ENCODE assay signal across 1 cellular context in genomic region chr6:85449818-85450577, GRCh38.
A peak's percentile ranks its signal among the peaks of the same experiment; 100 is the strongest.
TF ChIP-seq lines count a peak whose summit lies in the region.

NT5E (plus strand) TSS chr6:85450083; CDS start chr6:85450140, 57 bp downstream.

TF ChIP-seq in HepG2, 621 proteins besides CTCF, POLR2A, EP300 and RAD21 (continued from another document and continues in another):
- TF ChIP-seq RARA (CRISPR knock-in tag; IDR thresholded peaks at IDR 0.05) (peak; percentile 93), ZFX (CRISPR knock-in tag; IDR thresholded peaks at IDR 0.05; ENCODE audit: low read depth) (peak; percentile 77), HCFC1 (IDR thresholded peaks at IDR 0.05; ENCODE audit: low read depth, low read length) (no peak), HDAC2 (CRISPR knock-in tag; IDR thresholded peaks at IDR 0.05) (no peak), MTF1 (CRISPR knock-in tag; IDR thresholded peaks at IDR 0.05) (no peak), ATM (IDR thresholded peaks at IDR 0.05; ENCODE audit: borderline replicate concordance) (no peak), PRDM4 (CRISPR knock-in tag; IDR thresholded peaks at IDR 0.05; ENCODE audit: borderline replicate concordance) (no peak), CREM (IDR thresholded peaks at IDR 0.05) (no peak), CREM (CRISPR knock-in tag; IDR thresholded peaks at IDR 0.05) (no peak), MBNL3 (CRISPR knock-in tag; conservative IDR thresholded peaks at IDR 0.05) (no peak), SNRNP70 (IDR thresholded peaks at IDR 0.05; ENCODE audit: low read depth, low read length) (no peak), GTF2F1 (IDR thresholded peaks at IDR 0.05; ENCODE audit: low read length) (no peak), HNF4G (IDR thresholded peaks at IDR 0.05; ENCODE audit: borderline replicate concordance, low read depth, low read length) (no peak), HNF4G (CRISPR knock-in tag; IDR thresholded peaks at IDR 0.05; ENCODE audit: borderline replicate concordance, low read depth) (no peak), AKAP8 (CRISPR knock-in tag; IDR thresholded peaks at IDR 0.05) (peak; percentile 73; the same call in 1 of the 2 replicates), ZNF629 (CRISPR knock-in tag; conservative IDR thresholded peaks at IDR 0.05) (0 out of 2 replicates have a peak, but pooled peaks have one; percentile 15), BORCS8-MEF2B (CRISPR knock-in tag; IDR thresholded peaks at IDR 0.05) (peak; percentile 67), BHLHE40 (IDR thresholded peaks at IDR 0.05; ENCODE audit: low read length) (no peak), DBP (CRISPR knock-in tag; IDR thresholded peaks at IDR 0.05; ENCODE audit: not compliant biosample characterization) (no peak), ZNF7 (CRISPR knock-in tag; IDR thresholded peaks at IDR 0.05) (no peak), TEAD3 (CRISPR knock-in tag; optimal IDR thresholded peaks at IDR 0.05; ENCODE audit: borderline replicate concordance) (no peak), FIP1L1 (IDR thresholded peaks at IDR 0.05; ENCODE audit: borderline replicate concordance, insufficient read depth, low read depth, low read length) (no peak), ZSCAN25 (CRISPR knock-in tag; IDR thresholded peaks at IDR 0.05) (no peak), ZNF839 (CRISPR knock-in tag; IDR thresholded peaks at IDR 0.05; ENCODE audit: borderline replicate concordance) (0 out of 2 replicates have a peak, but pooled peaks have one; percentile 39), POLR2AphosphoS2 (IDR thresholded peaks at IDR 0.05; ENCODE audit: low read depth, low read length) (no peak), LCORL (IDR thresholded peaks at IDR 0.05) (no peak), LCORL (CRISPR knock-in tag; IDR thresholded peaks at IDR 0.05) (peak; percentile 58; the same call in 1 of the 2 replicates)
- TF ChIP-seq, protein P1, sequence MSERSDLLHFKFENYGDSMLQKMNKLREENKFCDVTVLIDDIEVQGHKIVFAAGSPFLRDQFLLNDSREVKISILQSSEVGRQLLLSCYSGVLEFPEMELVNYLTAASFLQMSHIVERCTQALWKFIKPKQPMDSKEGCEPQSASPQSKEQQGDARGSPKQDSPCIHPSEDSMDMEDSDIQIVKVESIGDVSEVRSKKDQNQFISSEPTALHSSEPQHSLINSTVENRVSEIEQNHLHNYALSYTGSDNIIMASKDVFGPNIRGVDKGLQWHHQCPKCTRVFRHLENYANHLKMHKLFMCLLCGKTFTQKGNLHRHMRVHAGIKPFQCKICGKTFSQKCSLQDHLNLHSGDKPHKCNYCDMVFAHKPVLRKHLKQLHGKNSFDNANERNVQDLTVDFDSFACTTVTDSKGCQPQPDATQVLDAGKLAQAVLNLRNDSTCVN (CRISPR knock-in tag; IDR thresholded peaks at IDR 0.05; ENCODE audit: borderline replicate concordance) = no peak
- TF ChIP-seq, protein P2, sequence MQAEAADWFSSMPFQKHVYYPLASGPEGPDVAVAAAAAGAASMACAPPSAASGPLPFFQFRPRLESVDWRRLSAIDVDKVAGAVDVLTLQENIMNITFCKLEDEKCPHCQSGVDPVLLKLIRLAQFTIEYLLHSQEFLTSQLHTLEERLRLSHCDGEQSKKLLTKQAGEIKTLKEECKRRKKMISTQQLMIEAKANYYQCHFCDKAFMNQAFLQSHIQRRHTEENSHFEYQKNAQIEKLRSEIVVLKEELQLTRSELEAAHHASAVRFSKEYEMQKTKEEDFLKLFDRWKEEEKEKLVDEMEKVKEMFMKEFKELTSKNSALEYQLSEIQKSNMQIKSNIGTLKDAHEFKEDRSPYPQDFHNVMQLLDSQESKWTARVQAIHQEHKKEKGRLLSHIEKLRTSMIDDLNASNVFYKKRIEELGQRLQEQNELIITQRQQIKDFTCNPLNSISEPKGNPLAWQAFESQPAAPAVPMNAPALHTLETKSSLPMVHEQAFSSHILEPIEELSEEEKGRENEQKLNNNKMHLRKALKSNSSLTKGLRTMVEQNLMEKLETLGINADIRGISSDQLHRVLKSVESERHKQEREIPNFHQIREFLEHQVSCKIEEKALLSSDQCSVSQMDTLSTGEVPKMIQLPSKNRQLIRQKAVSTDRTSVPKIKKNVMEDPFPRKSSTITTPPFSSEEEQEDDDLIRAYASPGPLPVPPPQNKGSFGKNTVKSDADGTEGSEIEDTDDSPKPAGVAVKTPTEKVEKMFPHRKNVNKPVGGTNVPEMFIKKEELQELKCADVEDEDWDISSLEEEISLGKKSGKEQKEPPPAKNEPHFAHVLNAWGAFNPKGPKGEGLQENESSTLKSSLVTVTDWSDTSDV (CRISPR knock-in tag; IDR thresholded peaks at IDR 0.05) = 0 out of 2 replicates have a peak, but pooled peaks have one; percentile 25
- TF ChIP-seq, protein P3, sequence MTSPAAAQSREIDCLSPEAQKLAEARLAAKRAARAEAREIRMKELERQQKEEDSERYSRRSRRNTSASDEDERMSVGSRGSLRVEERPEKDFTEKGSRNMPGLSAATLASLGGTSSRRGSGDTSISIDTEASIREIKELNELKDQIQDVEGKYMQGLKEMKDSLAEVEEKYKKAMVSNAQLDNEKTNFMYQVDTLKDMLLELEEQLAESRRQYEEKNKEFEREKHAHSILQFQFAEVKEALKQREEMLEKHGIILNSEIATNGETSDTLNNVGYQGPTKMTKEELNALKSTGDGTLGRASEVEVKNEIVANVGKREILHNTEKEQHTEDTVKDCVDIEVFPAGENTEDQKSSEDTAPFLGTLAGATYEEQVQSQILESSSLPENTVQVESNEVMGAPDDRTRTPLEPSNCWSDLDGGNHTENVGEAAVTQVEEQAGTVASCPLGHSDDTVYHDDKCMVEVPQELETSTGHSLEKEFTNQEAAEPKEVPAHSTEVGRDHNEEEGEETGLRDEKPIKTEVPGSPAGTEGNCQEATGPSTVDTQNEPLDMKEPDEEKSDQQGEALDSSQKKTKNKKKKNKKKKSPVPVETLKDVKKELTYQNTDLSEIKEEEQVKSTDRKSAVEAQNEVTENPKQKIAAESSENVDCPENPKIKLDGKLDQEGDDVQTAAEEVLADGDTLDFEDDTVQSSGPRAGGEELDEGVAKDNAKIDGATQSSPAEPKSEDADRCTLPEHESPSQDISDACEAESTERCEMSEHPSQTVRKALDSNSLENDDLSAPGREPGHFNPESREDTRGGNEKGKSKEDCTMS (CRISPR knock-in tag; conservative IDR thresholded peaks at IDR 0.05) = no peak
- TF ChIP-seq, protein P4, sequence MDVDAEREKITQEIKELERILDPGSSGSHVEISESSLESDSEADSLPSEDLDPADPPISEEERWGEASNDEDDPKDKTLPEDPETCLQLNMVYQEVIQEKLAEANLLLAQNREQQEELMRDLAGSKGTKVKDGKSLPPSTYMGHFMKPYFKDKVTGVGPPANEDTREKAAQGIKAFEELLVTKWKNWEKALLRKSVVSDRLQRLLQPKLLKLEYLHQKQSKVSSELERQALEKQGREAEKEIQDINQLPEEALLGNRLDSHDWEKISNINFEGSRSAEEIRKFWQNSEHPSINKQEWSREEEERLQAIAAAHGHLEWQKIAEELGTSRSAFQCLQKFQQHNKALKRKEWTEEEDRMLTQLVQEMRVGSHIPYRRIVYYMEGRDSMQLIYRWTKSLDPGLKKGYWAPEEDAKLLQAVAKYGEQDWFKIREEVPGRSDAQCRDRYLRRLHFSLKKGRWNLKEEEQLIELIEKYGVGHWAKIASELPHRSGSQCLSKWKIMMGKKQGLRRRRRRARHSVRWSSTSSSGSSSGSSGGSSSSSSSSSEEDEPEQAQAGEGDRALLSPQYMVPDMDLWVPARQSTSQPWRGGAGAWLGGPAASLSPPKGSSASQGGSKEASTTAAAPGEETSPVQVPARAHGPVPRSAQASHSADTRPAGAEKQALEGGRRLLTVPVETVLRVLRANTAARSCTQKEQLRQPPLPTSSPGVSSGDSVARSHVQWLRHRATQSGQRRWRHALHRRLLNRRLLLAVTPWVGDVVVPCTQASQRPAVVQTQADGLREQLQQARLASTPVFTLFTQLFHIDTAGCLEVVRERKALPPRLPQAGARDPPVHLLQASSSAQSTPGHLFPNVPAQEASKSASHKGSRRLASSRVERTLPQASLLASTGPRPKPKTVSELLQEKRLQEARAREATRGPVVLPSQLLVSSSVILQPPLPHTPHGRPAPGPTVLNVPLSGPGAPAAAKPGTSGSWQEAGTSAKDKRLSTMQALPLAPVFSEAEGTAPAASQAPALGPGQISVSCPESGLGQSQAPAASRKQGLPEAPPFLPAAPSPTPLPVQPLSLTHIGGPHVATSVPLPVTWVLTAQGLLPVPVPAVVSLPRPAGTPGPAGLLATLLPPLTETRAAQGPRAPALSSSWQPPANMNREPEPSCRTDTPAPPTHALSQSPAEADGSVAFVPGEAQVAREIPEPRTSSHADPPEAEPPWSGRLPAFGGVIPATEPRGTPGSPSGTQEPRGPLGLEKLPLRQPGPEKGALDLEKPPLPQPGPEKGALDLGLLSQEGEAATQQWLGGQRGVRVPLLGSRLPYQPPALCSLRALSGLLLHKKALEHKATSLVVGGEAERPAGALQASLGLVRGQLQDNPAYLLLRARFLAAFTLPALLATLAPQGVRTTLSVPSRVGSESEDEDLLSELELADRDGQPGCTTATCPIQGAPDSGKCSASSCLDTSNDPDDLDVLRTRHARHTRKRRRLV (CRISPR knock-in tag; IDR thresholded peaks at IDR 0.05) = no peak
- TF ChIP-seq, protein P5, sequence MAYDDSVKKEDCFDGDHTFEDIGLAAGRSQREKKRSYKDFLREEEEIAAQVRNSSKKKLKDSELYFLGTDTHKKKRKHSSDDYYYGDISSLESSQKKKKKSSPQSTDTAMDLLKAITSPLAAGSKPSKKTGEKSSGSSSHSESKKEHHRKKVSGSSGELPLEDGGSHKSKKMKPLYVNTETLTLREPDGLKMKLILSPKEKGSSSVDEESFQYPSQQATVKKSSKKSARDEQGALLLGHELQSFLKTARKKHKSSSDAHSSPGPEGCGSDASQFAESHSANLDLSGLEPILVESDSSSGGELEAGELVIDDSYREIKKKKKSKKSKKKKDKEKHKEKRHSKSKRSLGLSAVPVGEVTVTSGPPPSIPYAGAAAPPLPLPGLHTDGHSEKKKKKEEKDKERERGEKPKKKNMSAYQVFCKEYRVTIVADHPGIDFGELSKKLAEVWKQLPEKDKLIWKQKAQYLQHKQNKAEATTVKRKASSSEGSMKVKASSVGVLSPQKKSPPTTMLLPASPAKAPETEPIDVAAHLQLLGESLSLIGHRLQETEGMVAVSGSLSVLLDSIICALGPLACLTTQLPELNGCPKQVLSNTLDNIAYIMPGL (CRISPR knock-in tag; IDR thresholded peaks at IDR 0.05; ENCODE audit: borderline replicate concordance in 1 of 2, low read depth in 1 of 2) = peak; percentile 84 to 93
- TF ChIP-seq, protein P6, sequence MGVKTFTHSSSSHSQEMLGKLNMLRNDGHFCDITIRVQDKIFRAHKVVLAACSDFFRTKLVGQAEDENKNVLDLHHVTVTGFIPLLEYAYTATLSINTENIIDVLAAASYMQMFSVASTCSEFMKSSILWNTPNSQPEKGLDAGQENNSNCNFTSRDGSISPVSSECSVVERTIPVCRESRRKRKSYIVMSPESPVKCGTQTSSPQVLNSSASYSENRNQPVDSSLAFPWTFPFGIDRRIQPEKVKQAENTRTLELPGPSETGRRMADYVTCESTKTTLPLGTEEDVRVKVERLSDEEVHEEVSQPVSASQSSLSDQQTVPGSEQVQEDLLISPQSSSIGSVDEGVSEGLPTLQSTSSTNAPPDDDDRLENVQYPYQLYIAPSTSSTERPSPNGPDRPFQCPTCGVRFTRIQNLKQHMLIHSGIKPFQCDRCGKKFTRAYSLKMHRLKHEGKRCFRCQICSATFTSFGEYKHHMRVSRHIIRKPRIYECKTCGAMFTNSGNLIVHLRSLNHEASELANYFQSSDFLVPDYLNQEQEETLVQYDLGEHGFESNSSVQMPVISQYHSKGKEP (CRISPR knock-in tag; IDR thresholded peaks at IDR 0.05) = no peak
- TF ChIP-seq, protein P7, sequence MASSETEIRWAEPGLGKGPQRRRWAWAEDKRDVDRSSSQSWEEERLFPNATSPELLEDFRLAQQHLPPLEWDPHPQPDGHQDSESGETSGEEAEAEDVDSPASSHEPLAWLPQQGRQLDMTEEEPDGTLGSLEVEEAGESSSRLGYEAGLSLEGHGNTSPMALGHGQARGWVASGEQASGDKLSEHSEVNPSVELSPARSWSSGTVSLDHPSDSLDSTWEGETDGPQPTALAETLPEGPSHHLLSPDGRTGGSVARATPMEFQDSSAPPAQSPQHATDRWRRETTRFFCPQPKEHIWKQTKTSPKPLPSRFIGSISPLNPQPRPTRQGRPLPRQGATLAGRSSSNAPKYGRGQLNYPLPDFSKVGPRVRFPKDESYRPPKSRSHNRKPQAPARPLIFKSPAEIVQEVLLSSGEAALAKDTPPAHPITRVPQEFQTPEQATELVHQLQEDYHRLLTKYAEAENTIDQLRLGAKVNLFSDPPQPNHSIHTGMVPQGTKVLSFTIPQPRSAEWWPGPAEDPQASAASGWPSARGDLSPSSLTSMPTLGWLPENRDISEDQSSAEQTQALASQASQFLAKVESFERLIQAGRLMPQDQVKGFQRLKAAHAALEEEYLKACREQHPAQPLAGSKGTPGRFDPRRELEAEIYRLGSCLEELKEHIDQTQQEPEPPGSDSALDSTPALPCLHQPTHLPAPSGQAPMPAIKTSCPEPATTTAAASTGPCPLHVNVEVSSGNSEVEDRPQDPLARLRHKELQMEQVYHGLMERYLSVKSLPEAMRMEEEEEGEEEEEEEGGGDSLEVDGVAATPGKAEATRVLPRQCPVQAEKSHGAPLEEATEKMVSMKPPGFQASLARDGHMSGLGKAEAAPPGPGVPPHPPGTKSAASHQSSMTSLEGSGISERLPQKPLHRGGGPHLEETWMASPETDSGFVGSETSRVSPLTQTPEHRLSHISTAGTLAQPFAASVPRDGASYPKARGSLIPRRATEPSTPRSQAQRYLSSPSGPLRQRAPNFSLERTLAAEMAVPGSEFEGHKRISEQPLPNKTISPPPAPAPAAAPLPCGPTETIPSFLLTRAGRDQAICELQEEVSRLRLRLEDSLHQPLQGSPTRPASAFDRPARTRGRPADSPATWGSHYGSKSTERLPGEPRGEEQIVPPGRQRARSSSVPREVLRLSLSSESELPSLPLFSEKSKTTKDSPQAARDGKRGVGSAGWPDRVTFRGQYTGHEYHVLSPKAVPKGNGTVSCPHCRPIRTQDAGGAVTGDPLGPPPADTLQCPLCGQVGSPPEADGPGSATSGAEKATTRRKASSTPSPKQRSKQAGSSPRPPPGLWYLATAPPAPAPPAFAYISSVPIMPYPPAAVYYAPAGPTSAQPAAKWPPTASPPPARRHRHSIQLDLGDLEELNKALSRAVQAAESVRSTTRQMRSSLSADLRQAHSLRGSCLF (CRISPR knock-in tag; IDR thresholded peaks at IDR 0.05; ENCODE audit: borderline replicate concordance) = no peak
